ENCODE assay signal across 15 cellular contexts in the genomic region with DNA sequence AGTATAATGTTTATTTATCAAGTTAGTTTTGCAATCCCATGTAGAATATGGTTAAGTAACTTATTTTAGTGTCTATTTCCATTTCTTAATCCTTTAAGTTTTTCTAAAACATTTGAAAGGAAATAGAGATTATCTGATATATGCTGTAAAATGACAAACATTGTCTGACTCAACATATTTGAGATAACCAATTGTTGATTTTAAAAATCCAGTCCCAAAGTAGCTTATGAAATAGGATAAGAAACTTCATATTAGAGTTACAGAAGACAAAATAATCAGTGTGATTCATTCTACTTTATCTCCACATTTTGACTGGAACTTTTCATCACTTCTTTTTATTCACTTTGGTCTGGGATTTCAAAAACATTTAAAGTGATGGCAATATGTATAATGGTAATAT.
"Had no signal": no experiment of that assay in that cellular context is flagged by ENCODE, and none has a peak within 500 bp of the region (broad histone marks: within the 10 kb centered on the region; RNA-seq: fewer than 3 reads in every experiment).

No MANE protein-coding gene starts in this region.

- H3K27ac ChIP-seq: left ventricle myocardium inferior, thoracic aorta, VCaP had no signal

- H3K9me3 ChIP-seq: left ventricle myocardium inferior, thoracic aorta had no signal

- H3K4me3 ChIP-seq: left ventricle myocardium inferior, thoracic aorta had no signal

- H3K4me1 ChIP-seq: left ventricle myocardium inferior had no signal

- H3K36me3 ChIP-seq: left ventricle myocardium inferior, thoracic aorta had no signal

- DNase-seq: activated CD4-positive, alpha-beta memory T cell treated with anti-CD3 and anti-CD28 coated beads, Interleukin-2, amount 10 ng/mL, durations not matched to agents 7 days and 5 days; activated CD4-positive, alpha-beta T cell treated with anti-CD3 and anti-CD28 coated beads for 36 hours; activated CD8-positive, alpha-beta memory T cell treated with anti-CD3 and anti-CD28 coated beads, Interleukin-2, amount 50 U/mL, for 4 hours; activated naive CD8-positive, alpha-beta T cell treated with anti-CD3 and anti-CD28 coated beads, Interleukin-2, amount 10 ng/mL, durations not matched to agents 7 days and 5 days; central memory CD4-positive, alpha-beta T cell; dermis blood vessel endothelial cell; foreskin fibroblast; left ventricle myocardium inferior; nephron progenitor cell; stimulated activated CD4-positive, alpha-beta T cell treated with anti-CD3 and anti-CD28 coated beads, Interleukin-15, amount 100 ng/mL, for 24 hours; stimulated activated CD4-positive, alpha-beta T cell treated with anti-CD3 and anti-CD28 coated beads, Interleukin-4, amount 100 ng/mL, for 24 hours; stimulated activated naive CD8-positive, alpha-beta T cell treated with anti-CD3 and anti-CD28 coated beads, Interleukin-15, amount 100 ng/mL, for 72 hours; T-helper 9 cell had no signal
